ENCODE assay signal across 33 cellular contexts in genomic region chr2:73337828-73338227, GRCh38. TPM values are rescaled to one million over a fixed set of nuclear protein-coding genes. Genes with fewer than 3 reads are reported as not detected.
A peak's percentile ranks its signal among the peaks of the same experiment; 100 is the strongest.
DNase-seq lines count a peak whose midpoint lies in the region; ATAC-seq, FAIRE-seq and TF ChIP-seq lines count a peak whose summit lies in the region.
"Had no signal": no experiment of that assay in that cellular context is flagged by ENCODE, and none has a peak within 500 bp of the region (broad histone marks: within the 10 kb centered on the region; RNA-seq: fewer than 3 reads in every experiment).

No MANE protein-coding gene starts in this region.

- H3K4me1 Mint-ChIP-seq in glutamatergic neuron (ENCODE audit: low read depth, unreplicated experiment), result no peaks in the 10 kb centered on the region
- H3K4me1 Mint-ChIP-seq: WTC11 had no signal

- H3K79me2 ChIP-seq in SU-DHL-6 (ENCODE audit: insufficient read depth, low read length), result no peaks in the 10 kb centered on the region

- no peak overlapping the region for H3K4me3 Mint-ChIP-seq in glutamatergic neuron (ENCODE audit: unreplicated experiment)
- H3K4me3 Mint-ChIP-seq: activated CD8-positive, alpha-beta memory T cell treated with anti-CD3 and anti-CD28 coated beads, Interleukin-2, amount 10 ng/mL, durations not matched to agents 7 days and 5 days; activated T-cell treated with anti-CD3 and anti-CD28 coated beads, Interleukin-2, amount 50 U/mL, for 72 hours; natural killer cell; WTC11 had no signal

- H3K27me3 Mint-ChIP-seq in glutamatergic neuron (ENCODE audit: unreplicated experiment), result no peaks in the 10 kb centered on the region

- no peak for DNase-seq in GM19239 (ENCODE audit: insufficient read length, low spot score)
- peak; percentile 13 for DNase-seq in NB4 (ENCODE audit: low read depth)
- no peak for DNase-seq in glomerular visceral epithelial cell (ENCODE audit: extremely low spot score)
- no peak for DNase-seq in glutamatergic neuron
- no peak for DNase-seq in dorsolateral prefrontal cortex
- no peak for DNase-seq in GM19240 (ENCODE audit: insufficient read length, low spot score)
- DNase-seq: activated CD4-positive, alpha-beta T cell treated with anti-CD3 and anti-CD28 coated beads, Interleukin-2, amount 50 U/mL, for 1 hour; activated CD8-positive, alpha-beta memory T cell treated with anti-CD3 and anti-CD28 coated beads, Interleukin-2, amount 10 ng/mL, durations not matched to agents 7 days and 5 days; activated naive CD4-positive, alpha-beta T cell; activated T-cell treated with anti-CD3 and anti-CD28 coated beads, Interleukin-2, amount 50 U/mL, for 72 hours; brain microvascular endothelial cell; C1 segment of cervical spinal cord; Calu3; HCEC 1CT; islet precursor cell; KBM-7; left ventricle myocardium inferior; midbrain; natural killer cell; NCI-H1092 treated with DMSO at 0.1 percent for 48 hours; NCI-H187 treated with DMSO at 0.1 percent for 48 hours; PC-3; stimulated activated naive CD4-positive, alpha-beta T cell; T1000 had no signal

- H3K27ac ChIP-seq in SU-DHL-6 (ENCODE audit: low read depth, low read length) (no peak overlapping the region), dorsolateral prefrontal cortex (no peak overlapping the region)
- H3K27ac ChIP-seq: brain microvascular endothelial cell, left ventricle myocardium inferior had no signal

- H3K36me3 ChIP-seq in SU-DHL-6 (ENCODE audit: low read length), result no peaks in the 10 kb centered on the region
- H3K36me3 ChIP-seq: brain microvascular endothelial cell, left ventricle myocardium inferior had no signal

- H3K9ac ChIP-seq in SU-DHL-6 (ENCODE audit: low read length), result no peak overlapping the region

- H3K27me3 ChIP-seq in SU-DHL-6 (ENCODE audit: low read length) (no peaks in the 10 kb centered on the region), dorsolateral prefrontal cortex (no peaks in the 10 kb centered on the region)
- H3K27me3 ChIP-seq: brain microvascular endothelial cell had no signal

- H3K9me3 Mint-ChIP-seq in glutamatergic neuron (ENCODE audit: unreplicated experiment), result no peaks in the 10 kb centered on the region

- H3K27ac Mint-ChIP-seq in glutamatergic neuron (ENCODE audit: unreplicated experiment), result no peak overlapping the region
- H3K27ac Mint-ChIP-seq: activated CD8-positive, alpha-beta memory T cell treated with anti-CD3 and anti-CD28 coated beads, Interleukin-2, amount 10 ng/mL, durations not matched to agents 7 days and 5 days; activated T-cell treated with anti-CD3 and anti-CD28 coated beads, Interleukin-2, amount 50 U/mL, for 72 hours; natural killer cell; WTC11 had no signal

- no peak overlapping the region for H2AFZ ChIP-seq in SU-DHL-6 (ENCODE audit: low read depth, low read length, severe bottlenecking)

- intact Hi-C loops in dorsolateral prefrontal cortex (cut with DNase I), result no loop called here

- H3F3A ChIP-seq in SU-DHL-6 (ENCODE audit: insufficient read depth), result no peaks in the 10 kb centered on the region

- TF ChIP-seq POLR2A in NB4 (IDR thresholded peaks at IDR 0.05; ENCODE audit: extremely low read depth, insufficient read length), result no peak

- H3K9me2 ChIP-seq in SU-DHL-6 (replicated peaks; ENCODE audit: insufficient read depth, low read length), result no peaks in the 10 kb centered on the region

- ATAC-seq in HG02763 (IDR thresholded peaks at IDR 0.05; ENCODE audit: unreplicated experiment), result peak; percentile 50
- ATAC-seq: activated CD8-positive, alpha-beta memory T cell treated with anti-CD3 and anti-CD28 coated beads, Interleukin-2, amount 10 ng/mL, durations not matched to agents 7 days and 5 days; activated T-cell treated with anti-CD3 and anti-CD28 coated beads, Interleukin-2, amount 50 U/mL, for 72 hours; natural killer cell; PC-3; Right ventricle myocardium inferior; WTC11 had no signal

- H3K4me2 ChIP-seq in SU-DHL-6 (ENCODE audit: low read depth, low read length, poor library complexity, severe bottlenecking), result peak overlapping the region; percentile 14

- H3K9me3 ChIP-seq in SU-DHL-6 (ENCODE audit: insufficient read depth, low read length), result no peaks in the 10 kb centered on the region

- H4K20me1 ChIP-seq in SU-DHL-6 (ENCODE audit: low read depth, low read length), result no peaks in the 10 kb centered on the region

- no peaks in the 10 kb centered on the region for H3K36me3 Mint-ChIP-seq in glutamatergic neuron (ENCODE audit: unreplicated experiment)
- H3K36me3 Mint-ChIP-seq: activated CD8-positive, alpha-beta memory T cell treated with anti-CD3 and anti-CD28 coated beads, Interleukin-2, amount 10 ng/mL, durations not matched to agents 7 days and 5 days; WTC11 had no signal

- peak; percentile 18 for FAIRE-seq in GM19239 (lab: Jason Lieb, UNC)

- no peak for TF ChIP-seq CTCF in NB4 (IDR thresholded peaks at IDR 0.05; ENCODE audit: low read depth, low read length)
- no peak for TF ChIP-seq CTCF in SU-DHL-6 (IDR thresholded peaks at IDR 0.05; ENCODE audit: insufficient read depth, low read length, poor library complexity, severe bottlenecking)
- no peak for TF ChIP-seq CTCF in glutamatergic neuron (IDR thresholded peaks at IDR 0.05; ENCODE audit: partially characterized antibody, unreplicated experiment)
- TF ChIP-seq CTCF in dorsolateral prefrontal cortex (IDR thresholded peaks at IDR 0.05 in 54 of 56, conservative IDR thresholded peaks at IDR 0.05 in 2 of 56; ENCODE audit: low read depth in 1 of 56, partially characterized antibody in 56 of 56), result no peak

- H3K4me3 ChIP-seq in NB4 (ENCODE audit: low read depth, low read length) (no peak overlapping the region), SU-DHL-6 (ENCODE audit: insufficient read depth, low read length, poor library complexity, severe bottlenecking) (no peak overlapping the region), dorsolateral prefrontal cortex (no peak overlapping the region)
- H3K4me3 ChIP-seq: left ventricle myocardium inferior had no signal

RNA-seq across cellular contexts. Expression of gene EGR4, which starts 44.5 kb away (rescaled TPM):
- not detected for total RNA-seq in glutamatergic neuron (ENCODE audit: unreplicated experiment)
- 10 to 100 TPM in 7 of 120 experiments, 1 to 10 TPM in 109, under 1 TPM in 4; 0.25 to 57.1 (median 3.0) TPM for total RNA-seq in dorsolateral prefrontal cortex
- total RNA-seq: Daoy, left ventricle myocardium inferior, omental fat pad, PC-3, pulmonary artery endothelial cell, Right ventricle myocardium inferior, temporal lobe, ureter had no signal

RNA-seq across cellular contexts. Expression of gene ALMS1, which starts 47.8 kb away (rescaled TPM):
- total RNA-seq in glutamatergic neuron (ENCODE audit: unreplicated experiment) (50.5 TPM), dorsolateral prefrontal cortex (10 to 100 TPM; 27.7 to 81.6 (median 46.9) TPM)

RNA-seq across cellular contexts. Expression of gene FBXO41, which starts 53.5 kb away (rescaled TPM):
- total RNA-seq in glutamatergic neuron (ENCODE audit: unreplicated experiment), result 14.0 TPM
- total RNA-seq in dorsolateral prefrontal cortex, result 100 to 1,000 TPM in 86 of 120 experiments, 10 to 100 TPM in 34; 33.6 to 164 (median 112) TPM
